In the genomic region with DNA sequence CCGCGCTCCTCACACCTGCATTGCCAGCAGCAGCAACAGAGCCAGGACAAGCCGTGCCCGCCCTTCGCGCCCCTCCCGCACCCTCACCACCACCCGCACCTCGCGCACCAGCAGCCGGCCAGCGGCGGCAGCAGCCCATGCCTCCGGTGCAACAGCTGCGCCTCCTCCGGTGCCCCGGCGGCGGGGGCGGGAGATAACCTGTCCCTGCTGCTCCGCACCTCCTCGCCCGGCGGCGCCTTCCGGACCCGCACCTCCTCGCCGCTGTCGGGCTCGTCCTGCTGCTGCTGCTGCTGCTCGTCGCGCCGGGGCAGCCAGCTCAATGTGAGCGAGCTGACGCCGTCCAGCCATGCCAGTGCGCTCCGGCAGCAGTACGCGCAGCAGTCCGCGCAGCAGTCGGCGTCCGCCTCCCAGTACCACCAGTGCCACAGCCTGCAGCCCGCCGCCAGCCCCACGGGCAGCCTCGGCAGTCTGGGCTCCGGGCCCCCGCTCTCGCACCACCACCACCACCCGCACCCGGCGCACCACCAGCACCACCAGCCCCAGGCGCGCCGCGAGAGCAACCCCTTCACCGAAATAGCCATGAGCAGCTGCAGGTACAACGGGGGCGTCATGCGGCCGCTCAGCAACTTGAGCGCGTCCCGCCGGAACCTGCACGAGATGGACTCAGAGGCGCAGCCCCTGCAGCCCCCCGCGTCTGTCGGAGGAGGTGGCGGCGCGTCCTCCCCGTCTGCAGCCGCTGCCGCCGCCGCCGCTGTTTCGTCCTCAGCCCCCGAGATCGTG, we compare ENCODE assay signal across 1 cellular context.
TF ChIP-seq lines count a peak whose summit lies in the region.

No MANE protein-coding gene starts in this region.

TF ChIP-seq in IMR-90, 13 proteins besides CTCF, POLR2A, EP300 and RAD21:
- TF ChIP-seq NFE2L2 (IDR thresholded peaks at IDR 0.05; ENCODE audit: low read depth, low read length): no peak
- no peak for TF ChIP-seq BHLHE40 (IDR thresholded peaks at IDR 0.05; ENCODE audit: low read depth, low read length)
- TF ChIP-seq MAZ (IDR thresholded peaks at IDR 0.05; ENCODE audit: borderline replicate concordance, low read depth, low read length): no peak
- TF ChIP-seq MXI1 (IDR thresholded peaks at IDR 0.05; ENCODE audit: borderline replicate concordance, low read depth, low read length): no peak; the same call in 1 of the 2 replicates
- no peak for TF ChIP-seq CEBPB (IDR thresholded peaks at IDR 0.05; ENCODE audit: low read depth, low read length)
- TF ChIP-seq MAFK (IDR thresholded peaks at IDR 0.05; ENCODE audit: low read depth, low read length): no peak
- TF ChIP-seq RFX5 (IDR thresholded peaks at IDR 0.05; ENCODE audit: low read depth, low read length): no peak
- TF ChIP-seq FOS (IDR thresholded peaks at IDR 0.05; ENCODE audit: low read depth, low read length): no peak
- TF ChIP-seq, protein P1, sequence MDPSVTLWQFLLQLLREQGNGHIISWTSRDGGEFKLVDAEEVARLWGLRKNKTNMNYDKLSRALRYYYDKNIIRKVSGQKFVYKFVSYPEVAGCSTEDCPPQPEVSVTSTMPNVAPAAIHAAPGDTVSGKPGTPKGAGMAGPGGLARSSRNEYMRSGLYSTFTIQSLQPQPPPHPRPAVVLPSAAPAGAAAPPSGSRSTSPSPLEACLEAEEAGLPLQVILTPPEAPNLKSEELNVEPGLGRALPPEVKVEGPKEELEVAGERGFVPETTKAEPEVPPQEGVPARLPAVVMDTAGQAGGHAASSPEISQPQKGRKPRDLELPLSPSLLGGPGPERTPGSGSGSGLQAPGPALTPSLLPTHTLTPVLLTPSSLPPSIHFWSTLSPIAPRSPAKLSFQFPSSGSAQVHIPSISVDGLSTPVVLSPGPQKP (IDR thresholded peaks at IDR 0.05; ENCODE audit: borderline replicate concordance, low read depth, low read length): no peak
- TF ChIP-seq SMC3 (IDR thresholded peaks at IDR 0.05; ENCODE audit: low read depth, low read length): no peak
- no peak for TF ChIP-seq RCOR1 (IDR thresholded peaks at IDR 0.05; ENCODE audit: insufficient replicate concordance, low read length)
- TF ChIP-seq, protein P2, sequence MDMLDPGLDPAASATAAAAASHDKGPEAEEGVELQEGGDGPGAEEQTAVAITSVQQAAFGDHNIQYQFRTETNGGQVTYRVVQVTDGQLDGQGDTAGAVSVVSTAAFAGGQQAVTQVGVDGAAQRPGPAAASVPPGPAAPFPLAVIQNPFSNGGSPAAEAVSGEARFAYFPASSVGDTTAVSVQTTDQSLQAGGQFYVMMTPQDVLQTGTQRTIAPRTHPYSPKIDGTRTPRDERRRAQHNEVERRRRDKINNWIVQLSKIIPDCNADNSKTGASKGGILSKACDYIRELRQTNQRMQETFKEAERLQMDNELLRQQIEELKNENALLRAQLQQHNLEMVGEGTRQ (IDR thresholded peaks at IDR 0.05; ENCODE audit: low read depth, low read length): no peak
- TF ChIP-seq CHD1 (IDR thresholded peaks at IDR 0.05; ENCODE audit: low read depth, low read length): no peak
